Comparison of ENCODE assay signal across 8 cellular contexts in genomic region chr6:30626484-30627366, GRCh38. TPM values are rescaled to one million over a fixed set of nuclear protein-coding genes. Genes with fewer than 3 reads are reported as not detected.
DNase-seq lines count a peak whose midpoint lies in the region; ATAC-seq and TF ChIP-seq lines count a peak whose summit lies in the region.

Gene ATAT1, plus strand, starts transcription at chr6:30626874.

- no peaks in the 10 kb centered on the region for H3K27me3 ChIP-seq in right cardiac atrium (ENCODE audit: control insufficient read depth, insufficient read depth)
- H3K27me3 ChIP-seq in uterus: no peaks in the 10 kb centered on the region

- peak; percentile 68 for DNase-seq in GDM1 (lab: John Stamatoyannopoulos, UW)
- peak; percentile 72 for DNase-seq in HFFc6
- DNase-seq in NCI-H128 (lab: John Stamatoyannopoulos, UW; ENCODE audit: unreplicated experiment): peak; percentile 28
- peak; percentile 78 to 89 (median 84) for DNase-seq in T-helper 2 cell
- DNase-seq in right cardiac atrium: peak; percentile 91 to 97 (median 96)
- DNase-seq in putamen (ENCODE audit: low spot score): peak; percentile 86
- peak; percentile 88 to 89 for DNase-seq in uterus

- intact Hi-C loops in right cardiac atrium (cut with DNase I) (no loop called here), uterus (cut with DNase I; ENCODE audit: low total_unique reads) (loop anchor here (5.0 kb wide), 1 partner anchor 46 kb away; the partner anchor contains the start of gene DHX16)

- 3% methylated on average over 36 of the region's 36 CpGs for WGBS in right cardiac atrium

- no peaks in the 10 kb centered on the region for H3K27me3 Mint-ChIP-seq in HFFc6 (ENCODE audit: insufficient read depth)

- H3K4me3 Mint-ChIP-seq in HFFc6: peak within 1 kb of the TSS; percentile 88

- H3K27ac Mint-ChIP-seq in HFFc6: peak within 1 kb of the TSS; percentile 89

- H3K36me3 ChIP-seq in uterus: no peaks in the 10 kb centered on the region

- H3K4me3 ChIP-seq in right cardiac atrium (ENCODE audit: low read length) (peak within 1 kb of the TSS; percentile 45), uterus (peak within 1 kb of the TSS; percentile 35 to 41)

- H3K36me3 Mint-ChIP-seq in HFFc6 (ENCODE audit: low read depth): peaks cover 29% of the 10 kb centered on the region

- H3K4me1 Mint-ChIP-seq in HFFc6 (ENCODE audit: low read depth): peaks cover 23% of the 10 kb centered on the region

- no peaks in the 10 kb centered on the region for H3K9me3 Mint-ChIP-seq in HFFc6

- ATAC-seq in right cardiac atrium: peak; percentile 96

- H3K9me3 ChIP-seq in right cardiac atrium (ENCODE audit: control insufficient read depth, low read length) (no peaks in the 10 kb centered on the region), uterus (no peaks in the 10 kb centered on the region)

- peak; percentile 17 to 57 for TF ChIP-seq POLR2A in uterus (IDR thresholded peaks at IDR 0.05)

- peak within 1 kb of the TSS; percentile 96 for H3K27ac ChIP-seq in angular gyrus (ENCODE audit: low read depth, low read length)
- H3K27ac ChIP-seq in right cardiac atrium (ENCODE audit: low read length): peak within 1 kb of the TSS; percentile 85
- H3K27ac ChIP-seq in uterus: peak within 1 kb of the TSS; percentile 80 to 87

- no peaks in the 10 kb centered on the region for H3K4me1 ChIP-seq in right cardiac atrium (ENCODE audit: control insufficient read depth, insufficient read depth, low read length)
- peaks cover 0 to 8% of the 10 kb centered on the region in 2 donors for H3K4me1 ChIP-seq in uterus

- TF ChIP-seq CTCF in HFFc6 (IDR thresholded peaks at IDR 0.05): peak; percentile 66
- peak; percentile 37 to 61 (median 50) for TF ChIP-seq CTCF in uterus (IDR thresholded peaks at IDR 0.05)

RNA-seq across cellular contexts. Expression of gene ATAT1, which starts in this region (rescaled TPM):
- 1 to 10 TPM; 5.2 to 9.3 (median 5.9) TPM for total RNA-seq in HFFc6 (2021; fragmentation: NEBNext Ultra II Directional; extraction: Animal tissue kit (Norgen Biotek cat#: 25700))
- total RNA-seq in right cardiac atrium (1 to 10 TPM; 2.6 to 3.5 (median 3.2) TPM), uterus (10 to 100 TPM in 2 of 4 donors, 1 to 10 TPM in 1, not detected in 1; 8.5 to 10.2 (median 10.1) TPM)
- polyA plus RNA-seq in right cardiac atrium: 2.8 TPM

Comparison
In these comparisons a context has a peak if more than half of its experiments do, and no peak if none do; other contexts are left out.
1. Peak in every context shown above with its lines: DNase-seq, ATAC-seq, H3K4me3 ChIP-seq and H3K27ac ChIP-seq.
2. DNase-seq: peak in every context shown above with its lines; median percentile 96 in right cardiac atrium; 88 in uterus; 86 in putamen; 84 in T-helper 2 cell; 72 in HFFc6; 68 in GDM1; 28 in NCI-H128.